In genomic region chr21:26512664-26513063, GRCh38 we compare ENCODE assay signal across 31 cellular contexts.
"Had no signal": no experiment of that assay in that cellular context is flagged by ENCODE, and none has a peak within 500 bp of the region (broad histone marks: within the 10 kb centered on the region; RNA-seq: fewer than 3 reads in every experiment).

No MANE protein-coding gene starts in this region.

- H3K4me1 Mint-ChIP-seq: activated CD4-positive, alpha-beta memory T cell treated with anti-CD3 and anti-CD28 coated beads, Interleukin-2, amount 10 ng/mL, durations not matched to agents 7 days and 5 days; activated CD8-positive, alpha-beta memory T cell treated with anti-CD3 and anti-CD28 coated beads, Interleukin-2, amount 10 ng/mL, durations not matched to agents 7 days and 5 days; activated naive CD4-positive, alpha-beta T cell treated with anti-CD3 and anti-CD28 coated beads, Interleukin-2, amount 10 ng/mL, durations not matched to agents 7 days and 5 days; activated naive CD8-positive, alpha-beta T cell treated with anti-CD3 and anti-CD28 coated beads, Interleukin-2, amount 50 U/mL, for 24 hours; central memory CD8-positive, alpha-beta T cell had no signal

- H3K36me3 Mint-ChIP-seq: activated CD8-positive, alpha-beta memory T cell treated with anti-CD3 and anti-CD28 coated beads, Interleukin-2, amount 10 ng/mL, durations not matched to agents 7 days and 5 days; activated naive CD4-positive, alpha-beta T cell treated with anti-CD3 and anti-CD28 coated beads, Interleukin-2, amount 10 ng/mL, durations not matched to agents 7 days and 5 days; activated naive CD8-positive, alpha-beta T cell had no signal

- H3K27me3 ChIP-seq: cardiac muscle cell, MG63 had no signal

- H3K36me3 ChIP-seq: cardiac muscle cell, MG63 had no signal

- H3K9me3 Mint-ChIP-seq: activated CD4-positive, alpha-beta memory T cell treated with anti-CD3 and anti-CD28 coated beads, Interleukin-2, amount 10 ng/mL, durations not matched to agents 7 days and 5 days; activated naive CD4-positive, alpha-beta T cell treated with anti-CD3 and anti-CD28 coated beads, Interleukin-2, amount 10 ng/mL, durations not matched to agents 7 days and 5 days; activated naive CD8-positive, alpha-beta T cell treated with anti-CD3 and anti-CD28 coated beads, Interleukin-2, amount 50 U/mL, for 24 hours had no signal

- ATAC-seq: activated CD8-positive, alpha-beta memory T cell treated with anti-CD3 and anti-CD28 coated beads, Interleukin-2, amount 10 ng/mL, durations not matched to agents 7 days and 5 days; activated naive CD8-positive, alpha-beta T cell treated with anti-CD3 and anti-CD28 coated beads, Interleukin-2, amount 50 U/mL, for 24 hours had no signal

- H3K4me3 Mint-ChIP-seq: activated CD4-positive, alpha-beta memory T cell treated with anti-CD3 and anti-CD28 coated beads, Interleukin-2, amount 10 ng/mL, durations not matched to agents 7 days and 5 days; activated CD8-positive, alpha-beta memory T cell treated with anti-CD3 and anti-CD28 coated beads, Interleukin-2, amount 10 ng/mL, durations not matched to agents 7 days and 5 days; activated naive CD4-positive, alpha-beta T cell treated with anti-CD3 and anti-CD28 coated beads, Interleukin-2, amount 10 ng/mL, durations not matched to agents 7 days and 5 days; activated naive CD8-positive, alpha-beta T cell; activated naive CD8-positive, alpha-beta T cell treated with anti-CD3 and anti-CD28 coated beads, Interleukin-2, amount 50 U/mL, for 24 hours; central memory CD8-positive, alpha-beta T cell had no signal

- H3K27ac ChIP-seq: cardiac muscle cell, VCaP had no signal

- H3K9me3 ChIP-seq: MG63 had no signal

- H3K27me3 Mint-ChIP-seq: activated CD4-positive, alpha-beta memory T cell treated with anti-CD3 and anti-CD28 coated beads, Interleukin-2, amount 10 ng/mL, durations not matched to agents 7 days and 5 days; activated CD8-positive, alpha-beta memory T cell treated with anti-CD3 and anti-CD28 coated beads, Interleukin-2, amount 10 ng/mL, durations not matched to agents 7 days and 5 days; activated naive CD4-positive, alpha-beta T cell treated with anti-CD3 and anti-CD28 coated beads, Interleukin-2, amount 10 ng/mL, durations not matched to agents 7 days and 5 days; activated naive CD8-positive, alpha-beta T cell treated with anti-CD3 and anti-CD28 coated beads, Interleukin-2, amount 50 U/mL, for 24 hours; central memory CD8-positive, alpha-beta T cell had no signal

- H3K27ac Mint-ChIP-seq: activated CD4-positive, alpha-beta memory T cell treated with anti-CD3 and anti-CD28 coated beads, Interleukin-2, amount 10 ng/mL, durations not matched to agents 7 days and 5 days; activated CD8-positive, alpha-beta memory T cell treated with anti-CD3 and anti-CD28 coated beads, Interleukin-2, amount 10 ng/mL, durations not matched to agents 7 days and 5 days; activated naive CD4-positive, alpha-beta T cell treated with anti-CD3 and anti-CD28 coated beads, Interleukin-2, amount 10 ng/mL, durations not matched to agents 7 days and 5 days; activated naive CD8-positive, alpha-beta T cell; activated naive CD8-positive, alpha-beta T cell treated with anti-CD3 and anti-CD28 coated beads, Interleukin-2, amount 50 U/mL, for 24 hours had no signal

- DNase-seq: activated CD4-positive, alpha-beta memory T cell treated with anti-CD3 and anti-CD28 coated beads, Interleukin-2, amount 10 ng/mL, durations not matched to agents 7 days and 5 days; activated CD4-positive, alpha-beta T cell treated with anti-CD3 and anti-CD28 coated beads for 1 hour; activated CD4-positive, alpha-beta T cell treated with anti-CD3 and anti-CD28 coated beads for 48 hours; activated CD4-positive, CD25-positive, alpha-beta regulatory T cell; activated CD8-positive, alpha-beta memory T cell treated with anti-CD3 and anti-CD28 coated beads for 24 hours; activated CD8-positive, alpha-beta memory T cell treated with anti-CD3 and anti-CD28 coated beads, Interleukin-2, amount 10 ng/mL, durations not matched to agents 7 days and 5 days; activated CD8-positive, alpha-beta memory T cell treated with anti-CD3 and anti-CD28 coated beads, Interleukin-2, amount 50 U/mL, for 48 hours; activated effector memory CD4-positive, alpha-beta T cell treated with Interleukin-2 at 50 U/mL for 16 hours; activated naive CD4-positive, alpha-beta T cell treated with anti-CD3 and anti-CD28 coated beads, Interleukin-2, amount 10 ng/mL, durations not matched to agents 7 days and 5 days; activated naive CD8-positive, alpha-beta T cell treated with anti-CD3 and anti-CD28 coated beads, Interleukin-2, amount 50 U/mL, for 24 hours; activated T-cell treated with anti-CD3 and anti-CD28 coated beads, Interleukin-2, amount 50 U/mL, for 48 hours; Karpas-422; NCI-H1048; NCI-H1436 treated with DMSO at 0.1 percent for 48 hours; NCI-H1694 treated with DMSO at 0.1 percent for 48 hours; NCI-H2029; NCI-H345; NCI-H510A; NCI-H526; NCI-H748 treated with DMSO at 0.1 percent for 48 hours; NK-92 treated with Interleukin-12 subunit alpha and Interleukin-12 subunit beta, amount 100 ng/mL, for 24 hours; Right ventricle myocardium superior; SW 1271; T-helper 1 cell; T-helper 2 cell; T-helper 9 cell had no signal

- H3K4me3 ChIP-seq: cardiac muscle cell, MG63 had no signal
